In the genomic region with DNA sequence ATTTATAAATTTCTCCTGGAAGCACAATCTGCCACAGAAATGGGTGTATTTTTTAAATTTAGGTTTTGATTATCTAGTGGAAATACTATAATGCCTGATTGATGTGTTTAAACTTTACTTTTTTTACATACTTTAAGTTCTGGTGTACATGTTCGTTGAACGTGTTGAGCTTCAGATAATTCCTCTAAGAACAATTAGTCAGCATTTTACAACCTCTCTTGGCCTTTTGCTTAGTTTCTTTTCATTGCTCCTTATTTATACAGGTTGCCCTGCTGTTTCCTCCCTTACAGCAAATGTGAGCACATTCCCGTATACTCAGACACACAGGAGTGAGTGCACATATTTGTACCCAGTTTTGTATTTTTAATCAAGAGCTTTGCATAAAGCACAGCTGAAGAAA, we compare ENCODE assay signal across 26 cellular contexts.
"Had no signal": no experiment of that assay in that cellular context is flagged by ENCODE, and none has a peak within 500 bp of the region (broad histone marks: within the 10 kb centered on the region; RNA-seq: fewer than 3 reads in every experiment).

No MANE protein-coding gene starts in this region.

- H3K9me3 ChIP-seq: adrenal gland, breast epithelium, MG63 had no signal

- ATAC-seq: activated CD4-positive, alpha-beta T cell treated with anti-CD3 and anti-CD28 coated beads for 36 hours had no signal

- H3K9me3 Mint-ChIP-seq: activated CD4-positive, alpha-beta memory T cell treated with anti-CD3 and anti-CD28 coated beads, Interleukin-2, amount 10 ng/mL, durations not matched to agents 7 days and 5 days; activated naive CD8-positive, alpha-beta T cell treated with anti-CD3 and anti-CD28 coated beads, Interleukin-2, amount 10 ng/mL, durations not matched to agents 7 days and 5 days; T-helper 1 cell treated with Interleukin-12 subunit alpha and Interleukin-12 subunit beta and Interleukin-4 antibody, amounts not matched to agents 30 μg/mL and 1 μg/mL, for 36 hours had no signal

- H3K27me3 Mint-ChIP-seq: activated CD4-positive, alpha-beta memory T cell treated with anti-CD3 and anti-CD28 coated beads, Interleukin-2, amount 10 ng/mL, durations not matched to agents 7 days and 5 days; activated CD4-positive, alpha-beta T cell treated with anti-CD3 and anti-CD28 coated beads for 36 hours; activated naive CD8-positive, alpha-beta T cell treated with anti-CD3 and anti-CD28 coated beads, Interleukin-2, amount 10 ng/mL, durations not matched to agents 7 days and 5 days had no signal

- H3K36me3 Mint-ChIP-seq: activated naive CD8-positive, alpha-beta T cell treated with anti-CD3 and anti-CD28 coated beads, Interleukin-2, amount 10 ng/mL, durations not matched to agents 7 days and 5 days had no signal

- H3K4me3 ChIP-seq: adrenal gland, breast epithelium, MG63 had no signal

- DNase-seq: activated CD4-positive, alpha-beta memory T cell treated with anti-CD3 and anti-CD28 coated beads, Interleukin-2, amount 10 ng/mL, durations not matched to agents 7 days and 5 days; activated CD4-positive, alpha-beta T cell treated with anti-CD3 and anti-CD28 coated beads for 36 hours; activated CD4-positive, alpha-beta T cell treated with anti-CD3 and anti-CD28 coated beads, Interleukin-2, amount 50 U/mL, for 1 hour; activated CD4-positive, CD25-positive, alpha-beta regulatory T cell; activated naive CD4-positive, alpha-beta T cell treated with anti-CD3 and anti-CD28 coated beads, Interleukin-2, amount 50 U/mL, for 16 hours; activated naive CD8-positive, alpha-beta T cell treated with anti-CD3 and anti-CD28 coated beads, Interleukin-2, amount 10 ng/mL, durations not matched to agents 7 days and 5 days; activated T-cell treated with anti-CD3 and anti-CD28 coated beads for 4 hours; adrenal gland; anterior cingulate cortex; caudate nucleus; MG63; MV-4-11; NCI-H1092 treated with DMSO at 0.1 percent for 48 hours; NCI-H1417 treated with DMSO at 0.1 percent for 48 hours; NCI-H1694; NCI-H2029; NCI-H2107; NCI-H2171 treated with DMSO at 0.1 percent for 48 hours; NCI-H226; NCI-H510A; NCI-H526 treated with DMSO at 0.1 percent for 48 hours; NCI-H82; SHP77 treated with DMSO at 0.1 percent for 48 hours had no signal

- H3K36me3 ChIP-seq: adrenal gland, breast epithelium, MG63 had no signal

- H3K4me1 ChIP-seq: adrenal gland, breast epithelium had no signal

- H3K27ac ChIP-seq: adrenal gland, breast epithelium, VCaP had no signal

- H3K4me3 Mint-ChIP-seq: activated CD4-positive, alpha-beta memory T cell treated with anti-CD3 and anti-CD28 coated beads, Interleukin-2, amount 10 ng/mL, durations not matched to agents 7 days and 5 days; activated CD4-positive, alpha-beta T cell treated with anti-CD3 and anti-CD28 coated beads for 36 hours; activated naive CD8-positive, alpha-beta T cell treated with anti-CD3 and anti-CD28 coated beads, Interleukin-2, amount 10 ng/mL, durations not matched to agents 7 days and 5 days; T-helper 1 cell treated with Interleukin-12 subunit alpha and Interleukin-12 subunit beta and Interleukin-4 antibody, amounts not matched to agents 30 μg/mL and 1 μg/mL, for 36 hours had no signal

- H3K4me1 Mint-ChIP-seq: activated CD4-positive, alpha-beta memory T cell treated with anti-CD3 and anti-CD28 coated beads, Interleukin-2, amount 10 ng/mL, durations not matched to agents 7 days and 5 days; activated CD4-positive, alpha-beta T cell treated with anti-CD3 and anti-CD28 coated beads for 36 hours; activated naive CD8-positive, alpha-beta T cell treated with anti-CD3 and anti-CD28 coated beads, Interleukin-2, amount 10 ng/mL, durations not matched to agents 7 days and 5 days had no signal

- H3K27me3 ChIP-seq: adrenal gland, breast epithelium, MG63 had no signal
